11 cellular contexts compared by ENCODE assay signal in genomic region chr2:189658808-189659207, GRCh38. TPM values are rescaled to one million over a fixed set of nuclear protein-coding genes. Genes with fewer than 3 reads are reported as not detected.
DNase-seq lines count a peak whose midpoint lies in the region; ATAC-seq, FAIRE-seq and TF ChIP-seq lines count a peak whose summit lies in the region.
"Had no signal": no experiment of that assay in that cellular context is flagged by ENCODE, and none has a peak within 500 bp of the region (broad histone marks: within the 10 kb centered on the region; RNA-seq: fewer than 3 reads in every experiment).

No MANE protein-coding gene starts in this region.

- H3K36me3 Mint-ChIP-seq in T-cell (peaks cover 3% of the 10 kb centered on the region), memory B cell (no peaks in the 10 kb centered on the region)

- TF ChIP-seq CTCF in AG04450 (IDR thresholded peaks at IDR 0.05; ENCODE audit: low read depth, low read length) (no peak), WERI-Rb-1 (IDR thresholded peaks at IDR 0.05; ENCODE audit: low read depth, low read length) (no peak), coronary artery (IDR thresholded peaks at IDR 0.05) (no peak)

- H3K27ac Mint-ChIP-seq in T-cell (peak overlapping the region; percentile 95 to 97), memory B cell (peak overlapping the region; percentile 93)

- H3K27me3 ChIP-seq in AG04450 (ENCODE audit: control insufficient read depth, insufficient read depth, low read length) (no peaks in the 10 kb centered on the region), WERI-Rb-1 (ENCODE audit: insufficient read depth, low read depth, severe bottlenecking) (no peaks in the 10 kb centered on the region)

- no peaks in the 10 kb centered on the region for H3K9me3 Mint-ChIP-seq in T-cell
- no peaks in the 10 kb centered on the region for H3K9me3 Mint-ChIP-seq in memory B cell

- H3K4me3 ChIP-seq in AG04450 (ENCODE audit: low read depth, low read length) = no peak overlapping the region
- no peak overlapping the region for H3K4me3 ChIP-seq in WERI-Rb-1 (ENCODE audit: low read depth, low read length)
- H3K4me3 ChIP-seq in coronary artery = no peak overlapping the region

- H3K4me1 Mint-ChIP-seq in T-cell (peaks cover 43 to 65% (median 55%) of the 10 kb centered on the region in 3 donors), memory B cell (peaks cover 20% of the 10 kb centered on the region)

- FAIRE-seq in GM18507 (lab: Jason Lieb, UNC) = peak; percentile 31

- POLR2A ChIA-PET in AG04450 (lab: Yijun Ruan, JAX) = interaction anchor here (0.6 kb wide), 1 partner anchor 178 kb away, joined by 4 read pairs; no protein-coding TSS in a partner anchor
- POLR2A ChIA-PET in T-cell (lab: Charles Lee) = interaction anchor here in 1 of 2 donors (0.6 to 1.1 kb wide), 4 partner anchors 14 to 103 kb away, joined by 3 to 4 read pairs (median 3); no protein-coding TSS in a partner anchor

- H3K27ac ChIP-seq in AG04450 (ENCODE audit: low read depth, low read length) = peak overlapping the region; percentile 39
- H3K27ac ChIP-seq in WERI-Rb-1 = no peak overlapping the region
- peak overlapping the region in 1 of 2 donors; percentile 86 for H3K27ac ChIP-seq in coronary artery

- H3K27me3 Mint-ChIP-seq in T-cell (no peaks in the 10 kb centered on the region), memory B cell (no peaks in the 10 kb centered on the region)

- DNase-seq in AG04450 (ENCODE audit: low read depth, low spot score) (no peak), GM18507 (ENCODE audit: extremely low spot score, insufficient read length, low read depth) (no peak), T-cell (peak in 1 of 34 experiments; percentile 2), memory B cell (ENCODE audit: low spot score in 2 of 2) (no peak), WERI-Rb-1 (no peak), coronary artery (ENCODE audit: low spot score) (no peak), kidney glomerular epithelial cell (lab: John Stamatoyannopoulos, UW) (no peak)
- DNase-seq in stimulated activated naive CD4-positive, alpha-beta T cell (lab: John Stamatoyannopoulos, UW) = no peak
- DNase-seq: COR-L47, NCI-H2081 treated with DMSO at 0.1 percent for 48 hours had no signal

- CTCF ChIA-PET in AG04450 (lab: Charles Lee) = interaction anchor here (1.0 to 4.5 kb wide), 7 partner anchors 34 to 413 kb away, joined by 3 to 56 read pairs (median 4); partner anchors contain the start of gene OSGEPL1
- CTCF ChIA-PET in T-cell (lab: Charles Lee) = interaction anchor here (0.6 to 9.1 kb wide), 17 partner anchors 8 to 812 kb away, joined by 3 to 74 read pairs (median 5); partner anchors contain the start of genes ANKAR (in 2 of the 2), OSGEPL1 (in 2 of the 2) and SLC40A1 (in 1 of the 2)

- H3K36me3 ChIP-seq in WERI-Rb-1 = peaks cover 6% of the 10 kb centered on the region; the same call in 1 of the 2 replicates

- ATAC-seq in T-cell (replicated peaks in 1 of 4) (no peak), memory B cell (ENCODE audit: low read depth) (no peak)

- H3K9me3 ChIP-seq in AG04450 (ENCODE audit: control insufficient read depth, insufficient read depth, low read length) = peaks cover 3% of the 10 kb centered on the region; the same call in 1 of the 2 replicates
- no peaks in the 10 kb centered on the region for H3K9me3 ChIP-seq in WERI-Rb-1 (ENCODE audit: severe bottlenecking)

- H3K4me3 Mint-ChIP-seq in T-cell = peak overlapping the region; percentile 9 to 65 (median 17)
- peak overlapping the region; percentile 56 for H3K4me3 Mint-ChIP-seq in memory B cell
- H3K4me3 Mint-ChIP-seq: nephron had no signal

RNA-seq across cellular contexts. Expression of gene ASNSD1, which starts 2.5 kb away (rescaled TPM):
- polyA plus RNA-seq in AG04450 (2011; rRNA removed) = 38.3 and 50.1 TPM in 2 replicates
- 11.4 and 21.7 TPM in 2 replicates for polyA minus RNA-seq in AG04450 (2011; rRNA and poly(A)+ RNA removed)
- 10 to 100 TPM; 31.7 to 43.8 (median 35.9) TPM for total RNA-seq in T-cell

RNA-seq across cellular contexts. Expression of gene ANKAR, which starts 15.7 kb away (rescaled TPM):
- 1.9 and 3.5 TPM in 2 replicates for polyA plus RNA-seq in AG04450 (2011; rRNA removed)
- 4.4 and 7.3 TPM in 2 replicates for polyA minus RNA-seq in AG04450 (2011; rRNA and poly(A)+ RNA removed)
- 10 to 100 TPM; 12.5 to 14.9 (median 12.9) TPM for total RNA-seq in T-cell
